ENCODE assay signal across 16 cellular contexts in genomic region chr19:44010468-44010867, GRCh38.
"Had no signal": no experiment of that assay in that cellular context is flagged by ENCODE, and none has a peak within 500 bp of the region (broad histone marks: within the 10 kb centered on the region; RNA-seq: fewer than 3 reads in every experiment).

No MANE protein-coding gene starts in this region.

- H3K4me3 ChIP-seq: transverse colon, vagina had no signal

- H3K27ac ChIP-seq: transverse colon, vagina, VCaP had no signal

- H3K27me3 ChIP-seq: transverse colon, vagina had no signal

- H3K27ac Mint-ChIP-seq: activated T-helper 17 cell treated with anti-CD3 and anti-CD28 coated beads, Interleukin-2, amount 50 U/mL, for 72 hours; natural killer cell treated with Interleukin-12 subunit alpha and Interleukin-12 subunit beta and Interleukin-15 and Interleukin-18, amount 100 ng/mL, for 72 hours; stimulated activated naive B cell treated with anti-CD40 and anti-IgM and Interleukin-4, amounts not matched to agents 10 μg/mL and 1 μg/mL and 100 μg/mL, for 72 hours had no signal

- H3K27me3 Mint-ChIP-seq: activated T-helper 17 cell treated with anti-CD3 and anti-CD28 coated beads, Interleukin-2, amount 50 U/mL, for 72 hours; natural killer cell treated with Interleukin-12 subunit alpha and Interleukin-12 subunit beta and Interleukin-15 and Interleukin-18, amount 100 ng/mL, for 72 hours; stimulated activated naive B cell treated with anti-CD40 and anti-IgM and Interleukin-4, amounts not matched to agents 10 μg/mL and 1 μg/mL and 100 μg/mL, for 72 hours had no signal

- H3K4me1 Mint-ChIP-seq: activated T-helper 17 cell treated with anti-CD3 and anti-CD28 coated beads, Interleukin-2, amount 50 U/mL, for 72 hours had no signal

- DNase-seq: activated CD4-positive, alpha-beta T cell treated with anti-CD3 and anti-CD28 coated beads, Interleukin-2, amount 50 U/mL, for 48 hours; activated naive CD4-positive, alpha-beta T cell treated with Interleukin-2 at 50 U/mL for 16 hours; aorta; dermis blood vessel endothelial cell; erythroblast; mammary epithelial cell; stimulated activated CD4-positive, alpha-beta T cell treated with anti-CD3 and anti-CD28 coated beads, Interleukin-2, amount 100 ng/mL, for 48 hours; stimulated activated naive B cell treated with anti-CD40 and anti-IgM and Interleukin-4, amounts not matched to agents 10 μg/mL and 1 μg/mL and 100 μg/mL, for 72 hours; T-helper 1 cell; transverse colon had no signal

- ATAC-seq: activated T-helper 17 cell treated with anti-CD3 and anti-CD28 coated beads, Interleukin-2, amount 50 U/mL, for 72 hours; natural killer cell treated with Interleukin-12 subunit alpha and Interleukin-12 subunit beta and Interleukin-15 and Interleukin-18, amount 100 ng/mL, for 72 hours; stimulated activated naive B cell treated with anti-CD40 and anti-IgM and Interleukin-4, amounts not matched to agents 10 μg/mL and 1 μg/mL and 100 μg/mL, for 72 hours had no signal

- FAIRE-seq: bronchial epithelial cell, islet of Langerhans had no signal

- H3K4me3 Mint-ChIP-seq: activated T-helper 17 cell treated with anti-CD3 and anti-CD28 coated beads, Interleukin-2, amount 50 U/mL, for 72 hours; natural killer cell treated with Interleukin-12 subunit alpha and Interleukin-12 subunit beta and Interleukin-15 and Interleukin-18, amount 100 ng/mL, for 72 hours; stimulated activated naive B cell treated with anti-CD40 and anti-IgM and Interleukin-4, amounts not matched to agents 10 μg/mL and 1 μg/mL and 100 μg/mL, for 72 hours had no signal

- H3K4me1 ChIP-seq: transverse colon, vagina had no signal
